In the genomic region with DNA sequence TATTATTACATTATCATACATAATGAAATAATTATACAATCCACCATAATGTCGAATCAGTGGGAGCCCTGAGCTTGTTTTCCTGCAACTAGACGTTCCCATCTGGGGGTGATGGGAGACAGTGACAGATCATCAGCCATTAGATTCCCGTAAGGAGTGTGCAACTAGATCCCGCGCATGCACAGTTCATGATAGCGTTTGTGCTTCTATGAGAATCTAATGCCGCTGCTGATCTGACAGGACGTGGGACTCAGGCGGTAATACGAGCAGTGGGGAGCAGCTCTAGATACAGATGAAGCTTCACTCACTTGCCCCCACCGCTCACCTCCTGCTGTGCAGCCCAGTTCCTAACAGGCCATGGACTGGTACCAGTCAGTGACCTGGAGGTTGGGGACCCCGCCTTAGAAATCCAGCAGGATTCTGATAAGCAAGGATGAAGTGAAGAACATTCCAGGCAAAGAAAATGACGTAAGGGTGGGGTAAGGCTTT, we compare ENCODE assay signal across 13 cellular contexts.
"Had no signal": no experiment of that assay in that cellular context is flagged by ENCODE, and none has a peak within 500 bp of the region (broad histone marks: within the 10 kb centered on the region; RNA-seq: fewer than 3 reads in every experiment).

No MANE protein-coding gene starts in this region.

- H3K9me3 ChIP-seq: gastroesophageal sphincter, psoas muscle, right lobe of liver had no signal

- H3K4me3 ChIP-seq: gastroesophageal sphincter, psoas muscle, right lobe of liver had no signal

- DNase-seq: activated B cell treated with CpG ODN at 0.5 μM for 24 hours; activated CD4-positive, alpha-beta T cell treated with anti-CD3 and anti-CD28 coated beads for 48 hours; activated gamma-delta T cell; amniotic stem cell; midbrain; psoas muscle; right lobe of liver; stimulated activated naive CD8-positive, alpha-beta T cell treated with anti-CD3 and anti-CD28 coated beads, Interleukin-15, amount 100 ng/mL, for 72 hours; T-helper 2 cell had no signal

- H3K9me3 Mint-ChIP-seq: activated B cell treated with CpG ODN at 0.5 μM for 24 hours; neural crest cell; stimulated activated naive CD8-positive, alpha-beta T cell treated with anti-CD3 and anti-CD28 coated beads, Interleukin-15, amount 100 ng/mL, for 72 hours; type B pancreatic cell had no signal

- H3K27me3 Mint-ChIP-seq: activated B cell treated with CpG ODN at 0.5 μM for 24 hours; activated naive CD8-positive, alpha-beta T cell; stimulated activated naive CD8-positive, alpha-beta T cell treated with anti-CD3 and anti-CD28 coated beads, Interleukin-15, amount 100 ng/mL, for 72 hours; type B pancreatic cell had no signal

- ATAC-seq: gastroesophageal sphincter; psoas muscle; right lobe of liver; stimulated activated naive CD8-positive, alpha-beta T cell treated with anti-CD3 and anti-CD28 coated beads, Interleukin-15, amount 100 ng/mL, for 72 hours had no signal

- H3K4me3 Mint-ChIP-seq: activated B cell treated with CpG ODN at 0.5 μM for 24 hours; activated naive CD8-positive, alpha-beta T cell; neural crest cell; stimulated activated naive CD8-positive, alpha-beta T cell treated with anti-CD3 and anti-CD28 coated beads, Interleukin-15, amount 100 ng/mL, for 72 hours; type B pancreatic cell had no signal

- H3K27ac Mint-ChIP-seq: activated B cell treated with CpG ODN at 0.5 μM for 24 hours; activated naive CD8-positive, alpha-beta T cell; stimulated activated naive CD8-positive, alpha-beta T cell treated with anti-CD3 and anti-CD28 coated beads, Interleukin-15, amount 100 ng/mL, for 72 hours; type B pancreatic cell had no signal

- H3K27me3 ChIP-seq: gastroesophageal sphincter, right lobe of liver had no signal

- H3K4me1 ChIP-seq: psoas muscle, right lobe of liver had no signal

- H3K27ac ChIP-seq: psoas muscle, right lobe of liver had no signal
